In genomic region chr17:30414486-30414885, GRCh38 we compare ENCODE assay signal across 21 cellular contexts.
"Had no signal": no experiment of that assay in that cellular context is flagged by ENCODE, and none has a peak within 500 bp of the region (broad histone marks: within the 10 kb centered on the region; RNA-seq: fewer than 3 reads in every experiment).

No MANE protein-coding gene starts in this region.

- H3K4me3 Mint-ChIP-seq: activated naive CD4-positive, alpha-beta T cell treated with anti-CD3 and anti-CD28 coated beads for 36 hours; central memory CD8-positive, alpha-beta T cell; mesothelial cell of epicardium; natural killer cell treated with Interleukin-12 subunit alpha and Interleukin-12 subunit beta and Interleukin-15 and Interleukin-18, amount 100 ng/mL, for 72 hours; stimulated activated effector memory CD8-positive, alpha-beta T cell treated with anti-CD3 and anti-CD28 coated beads, Interleukin-12 subunit alpha, Interleukin-12 subunit beta, amount 100 ng/mL, for 72 hours; T-cell had no signal

- H3K27ac Mint-ChIP-seq: mesothelial cell of epicardium, T-cell had no signal

- H3K4me1 Mint-ChIP-seq: mesothelial cell of epicardium had no signal

- H3K9me3 ChIP-seq: gastroesophageal sphincter, thoracic aorta, upper lobe of right lung had no signal

- H3K9me3 Mint-ChIP-seq: activated naive CD4-positive, alpha-beta T cell treated with anti-CD3 and anti-CD28 coated beads for 36 hours; activated T-helper 2 cell treated with anti-CD3 and anti-CD28 coated beads, Interferon-gamma antibody, Interleukin-2, Interleukin-4, amounts not matched to agents 10 μg/mL and 5 μg/mL and 100 μg/mL, durations not matched to agents 14 hours and 24 hours and 36 hours; central memory CD8-positive, alpha-beta T cell; natural killer cell treated with Interleukin-12 subunit alpha and Interleukin-12 subunit beta and Interleukin-15 and Interleukin-18, amount 100 ng/mL, for 72 hours; T-cell had no signal

- ATAC-seq: gastroesophageal sphincter; heart left ventricle; left lobe of liver; natural killer cell treated with Interleukin-12 subunit alpha and Interleukin-12 subunit beta and Interleukin-15 and Interleukin-18, amount 100 ng/mL, for 72 hours; sciatic nerve; stimulated activated effector memory CD8-positive, alpha-beta T cell treated with anti-CD3 and anti-CD28 coated beads, Interleukin-12 subunit alpha, Interleukin-12 subunit beta, amount 100 ng/mL, for 72 hours; T-cell; upper lobe of right lung had no signal

- H3K27ac ChIP-seq: brain microvascular endothelial cell, gastroesophageal sphincter, heart left ventricle, parathyroid adenoma, thoracic aorta, upper lobe of right lung had no signal

- H3K4me1 ChIP-seq: heart left ventricle, upper lobe of right lung had no signal

- H3K4me3 ChIP-seq: gastroesophageal sphincter, heart left ventricle, thoracic aorta, upper lobe of right lung had no signal

- H3K9ac ChIP-seq: parathyroid adenoma had no signal

- H3K36me3 ChIP-seq: brain microvascular endothelial cell, thoracic aorta, upper lobe of right lung had no signal

- H3K27me3 ChIP-seq: brain microvascular endothelial cell, gastroesophageal sphincter, heart left ventricle, upper lobe of right lung had no signal

- H3K27me3 Mint-ChIP-seq: central memory CD8-positive, alpha-beta T cell; natural killer cell treated with Interleukin-12 subunit alpha and Interleukin-12 subunit beta and Interleukin-15 and Interleukin-18, amount 100 ng/mL, for 72 hours; T-cell had no signal

- DNase-seq: activated CD4-positive, alpha-beta T cell treated with anti-CD3 and anti-CD28 coated beads, Interleukin-2, amount 50 U/mL, for 4 hours; activated naive CD4-positive, alpha-beta T cell treated with anti-CD3 and anti-CD28 coated beads for 36 hours; anterior cingulate cortex; brain microvascular endothelial cell; cortex of kidney; erythroblast; heart left ventricle; kidney; stimulated activated CD4-positive, alpha-beta T cell treated with anti-CD3 and anti-CD28 coated beads, Interleukin-4, amount 100 ng/mL, for 24 hours; T-cell; upper lobe of right lung had no signal

- H2AFZ ChIP-seq: parathyroid adenoma had no signal
